8 cellular contexts compared by ENCODE assay signal in genomic region chr3:94336076-94336741, GRCh38.
A peak's percentile ranks its signal among the peaks of the same experiment; 100 is the strongest.
DNase-seq lines count a peak whose midpoint lies in the region; ATAC-seq and TF ChIP-seq lines count a peak whose summit lies in the region.

No MANE protein-coding gene starts in this region.

- intact Hi-C loops in IMR-90 (cut with micrococcal nuclease): no loop called here

- H3K9me3 Mint-ChIP-seq in stimulated activated naive CD8-positive, alpha-beta T cell treated with anti-CD3 and anti-CD28 coated beads, Interleukin-15, amount 100 ng/mL, for 72 hours: peaks cover 4% of the 10 kb centered on the region in 2 donors

- no peak overlapping the region for H3K56ac ChIP-seq in IMR-90 (ENCODE audit: extremely low read depth, insufficient read depth, low read length)

- H3K4me3 Mint-ChIP-seq in stimulated activated naive CD8-positive, alpha-beta T cell treated with anti-CD3 and anti-CD28 coated beads, Interleukin-15, amount 100 ng/mL, for 72 hours: no peak overlapping the region

- H4K5ac ChIP-seq in IMR-90 (ENCODE audit: low read depth, low read length): no peak overlapping the region

- DNase-seq in BE2C: no peak
- peak; percentile 70 for DNase-seq in IMR-90
- DNase-seq in astrocyte of the spinal cord (ENCODE audit: low read depth, low spot score): peak; percentile 76
- no peak for DNase-seq in kidney epithelial cell (ENCODE audit: low read depth)
- no peak for DNase-seq in OCI-M2 (lab: John Stamatoyannopoulos, UW; ENCODE audit: unreplicated experiment)
- DNase-seq in stimulated activated naive CD8-positive, alpha-beta T cell treated with anti-CD3 and anti-CD28 coated beads, Interleukin-15, amount 100 ng/mL, for 72 hours: no peak
- DNase-seq in DMS153 treated with DMSO at 0.1 percent for 48 hours (lab: John Stamatoyannopoulos, UW; ENCODE audit: unreplicated experiment): no peak

- H3K4me1 ChIP-seq in BE2C (no peaks in the 10 kb centered on the region), IMR-90 (ENCODE audit: control insufficient read depth, insufficient read depth, low read length) (no peaks in the 10 kb centered on the region)

- no peaks in the 10 kb centered on the region for H3K9me3 ChIP-seq in BE2C
- no peaks in the 10 kb centered on the region for H3K9me3 ChIP-seq in IMR-90 (ENCODE audit: control insufficient read depth, insufficient read depth, low read length)

- H3K27ac ChIP-seq in IMR-90 (ENCODE audit: insufficient read depth, low read length): no peak overlapping the region

- H3K23ac ChIP-seq in IMR-90 (ENCODE audit: low read depth, low read length): no peak overlapping the region

- no peak overlapping the region for H3K4me2 ChIP-seq in IMR-90 (ENCODE audit: low read depth, low read length)

- no peaks in the 10 kb centered on the region for H3K4me1 Mint-ChIP-seq in stimulated activated naive CD8-positive, alpha-beta T cell treated with anti-CD3 and anti-CD28 coated beads, Interleukin-15, amount 100 ng/mL, for 72 hours

- TF ChIP-seq CTCF in BE2C (IDR thresholded peaks at IDR 0.05; ENCODE audit: low read depth, low read length) (peak; percentile 75), IMR-90 (conservative IDR thresholded peaks at IDR 0.05; ENCODE audit: low read depth, low read length) (peak; percentile 70), astrocyte of the spinal cord (IDR thresholded peaks at IDR 0.05; ENCODE audit: low read depth, low read length) (peak; percentile 53), kidney epithelial cell (IDR thresholded peaks at IDR 0.05; ENCODE audit: insufficient read depth, low read length, poor library complexity, severe bottlenecking) (peak; percentile 32)

- no peak overlapping the region for H3K9ac ChIP-seq in IMR-90 (ENCODE audit: low read depth, low read length)

- no peak overlapping the region for H2BK120ac ChIP-seq in IMR-90 (ENCODE audit: low read depth, low read length)

- dilution Hi-C loops in IMR-90 (cut with HindIII; ENCODE audit: low sequenced_read_pairs, unreplicated experiment): no loop called here

- POLR2A ChIA-PET in IMR-90 (lab: Charles Lee; ENCODE audit: unreplicated experiment): no interaction called here

- H4K91ac ChIP-seq in IMR-90 (ENCODE audit: insufficient read depth, low read depth, low read length): no peak overlapping the region

- peak; percentile 80 for ATAC-seq in IMR-90 (ENCODE audit: low read depth)
- ATAC-seq in stimulated activated naive CD8-positive, alpha-beta T cell treated with anti-CD3 and anti-CD28 coated beads, Interleukin-15, amount 100 ng/mL, for 72 hours: no peak
- ATAC-seq in GM18907 (IDR thresholded peaks at IDR 0.05; ENCODE audit: unreplicated experiment): no peak

- no peak overlapping the region for H2BK5ac ChIP-seq in IMR-90 (ENCODE audit: low read depth, low read length, poor library complexity, severe bottlenecking)

- no TSS peak for BruUV-seq in IMR-90 (replicated peaks; lab: Mats Ljungman, UMichigan)

- H3K14ac ChIP-seq in IMR-90 (replicated peaks; ENCODE audit: low read depth, low read length): no peak overlapping the region

- H3K27ac Mint-ChIP-seq in stimulated activated naive CD8-positive, alpha-beta T cell treated with anti-CD3 and anti-CD28 coated beads, Interleukin-15, amount 100 ng/mL, for 72 hours: peak overlapping the region in 1 of 2 donors; percentile 71

- H2AK5ac ChIP-seq in IMR-90 (ENCODE audit: low read depth, low read length): no peak overlapping the region

- H3K36me3 ChIP-seq in BE2C (no peaks in the 10 kb centered on the region), IMR-90 (ENCODE audit: control insufficient read depth, insufficient read depth, low read length) (no peaks in the 10 kb centered on the region), kidney epithelial cell (ENCODE audit: control insufficient read depth, insufficient read depth, low read length) (no peaks in the 10 kb centered on the region)

- H2AK9ac ChIP-seq in IMR-90 (replicated peaks; ENCODE audit: low read depth, low read length, poor library complexity): no peak overlapping the region

- H3K4me3 ChIP-seq in BE2C (ENCODE audit: low read depth, low read length) (no peak overlapping the region), IMR-90 (ENCODE audit: insufficient read depth, low read depth, low read length) (no peak overlapping the region), astrocyte of the spinal cord (ENCODE audit: low read depth, low read length) (no peak overlapping the region), kidney epithelial cell (ENCODE audit: low read depth, low read length) (no peak overlapping the region)

- no peak overlapping the region for H2BK20ac ChIP-seq in IMR-90 (ENCODE audit: low read depth, low read length)

- in situ Hi-C loops in IMR-90 (cut with MboI; ENCODE audit: low sequenced_read_pairs) (no loop called here), astrocyte of the spinal cord (cut with HindIII; ENCODE audit: low sequenced_read_pairs) (no loop called here)

- H3K79me1 ChIP-seq in IMR-90 (ENCODE audit: low read depth in 1 of 2, low read length in 2 of 2): no peaks in the 10 kb centered on the region

- H3K27me3 Mint-ChIP-seq in stimulated activated naive CD8-positive, alpha-beta T cell treated with anti-CD3 and anti-CD28 coated beads, Interleukin-15, amount 100 ng/mL, for 72 hours: no peaks in the 10 kb centered on the region

- no peak overlapping the region for H2AFZ ChIP-seq in IMR-90 (replicated peaks; ENCODE audit: low read length, poor library complexity)

- no peaks in the 10 kb centered on the region for H4K20me1 ChIP-seq in IMR-90 (ENCODE audit: insufficient read depth, low read length)

- peak; percentile 88 for TF ChIP-seq RAD21 in IMR-90 (IDR thresholded peaks at IDR 0.05; ENCODE audit: low read length)

- no peaks in the 10 kb centered on the region for H3K9me1 ChIP-seq in IMR-90 (ENCODE audit: insufficient read depth, low read length)

- CTCF ChIA-PET in IMR-90 (lab: Yijun Ruan, JAX): interaction anchor here (0.6 to 1.2 kb wide), 3 partner anchors 14 to 896 kb away, joined by 3 read pairs; no protein-coding TSS in a partner anchor

- H3K4ac ChIP-seq in IMR-90 (ENCODE audit: low read depth, low read length): no peak overlapping the region

- no CpG with 5 or more reads among the region's 3 CpGs for WGBS in IMR-90 (ENCODE audit: extremely low coverage in 2 of 2, insufficient read length in 1 of 2), 2 experiments

- no peak overlapping the region for H4K8ac ChIP-seq in IMR-90 (ENCODE audit: low read depth in 2 of 2, low read length in 2 of 2)

- H3K18ac ChIP-seq in IMR-90 (ENCODE audit: low read depth, low read length): no peak overlapping the region

- no peak for TF ChIP-seq POLR2A in IMR-90 (IDR thresholded peaks at IDR 0.05; ENCODE audit: low read depth, low read length)

- H2BK15ac ChIP-seq in IMR-90 (ENCODE audit: low read depth, low read length): no peak overlapping the region

- H3K27me3 ChIP-seq in BE2C (no peaks in the 10 kb centered on the region), IMR-90 (ENCODE audit: control insufficient read depth, insufficient read depth, low read length) (no peaks in the 10 kb centered on the region), kidney epithelial cell (ENCODE audit: control insufficient read depth, insufficient read depth, low read length) (no peaks in the 10 kb centered on the region)

TF ChIP-seq in IMR-90, 13 proteins besides CTCF, POLR2A, EP300 and RAD21:
- TF ChIP-seq SMC3 (IDR thresholded peaks at IDR 0.05; ENCODE audit: low read depth, low read length) (peak; percentile 70), RFX5 (IDR thresholded peaks at IDR 0.05; ENCODE audit: low read depth, low read length) (no peak)

Comparison
In these comparisons a context has a peak if more than half of its experiments do, and no peak if none do; other contexts are left out.
1. DNase-seq: peak in IMR-90 (single experiment) and astrocyte of the spinal cord (single experiment); none in BE2C (single experiment), kidney epithelial cell (single experiment), OCI-M2 (single experiment), stimulated activated naive CD8-positive, alpha-beta T cell treated with anti-CD3 and anti-CD28 coated beads, Interleukin-15, amount 100 ng/mL, for 72 hours (0 of 2) and DMS153 treated with DMSO at 0.1 percent for 48 hours (single experiment).
2. Peak in every context shown above with its lines, with median percentiles within 50 percentile points of each other: CTCF ChIP-seq.